In the genomic region with DNA sequence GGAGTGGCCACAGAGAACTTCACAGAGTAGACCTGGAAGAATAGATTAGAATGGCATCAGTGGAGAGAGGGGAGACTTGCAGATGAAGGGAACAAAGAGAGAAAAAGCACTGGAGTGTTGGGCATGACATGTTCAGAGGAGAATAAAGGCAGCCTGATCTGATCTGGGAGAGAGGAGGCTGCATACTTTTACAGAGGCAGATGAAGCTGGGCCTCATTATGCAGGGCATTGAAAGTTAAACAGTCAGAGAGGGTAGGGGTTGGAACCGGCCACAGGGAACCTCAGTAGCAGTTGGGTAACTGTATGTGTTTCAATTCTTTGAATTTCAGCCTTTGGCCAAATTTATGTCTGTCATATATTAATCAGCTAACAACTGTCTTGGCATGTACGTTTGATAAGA, we compare ENCODE assay signal across 29 cellular contexts.
DNase-seq lines count a peak whose midpoint lies in the region; ATAC-seq and TF ChIP-seq lines count a peak whose summit lies in the region.
"Had no signal": no experiment of that assay in that cellular context is flagged by ENCODE, and none has a peak within 500 bp of the region (broad histone marks: within the 10 kb centered on the region; RNA-seq: fewer than 3 reads in every experiment).

No MANE protein-coding gene starts in this region.

- H3K9me3 Mint-ChIP-seq in activated naive CD8-positive, alpha-beta T cell (ENCODE audit: low read depth): no peaks in the 10 kb centered on the region
- peaks cover 6% of the 10 kb centered on the region for H3K9me3 Mint-ChIP-seq in activated naive CD8-positive, alpha-beta T cell treated with anti-CD3 and anti-CD28 coated beads for 36 hours
- H3K9me3 Mint-ChIP-seq: activated CD4-positive, alpha-beta memory T cell treated with anti-CD3 and anti-CD28 coated beads, Interleukin-2, amount 10 ng/mL, durations not matched to agents 7 days and 5 days; immature natural killer cell had no signal

- no peak for DNase-seq in activated naive CD8-positive, alpha-beta T cell treated with anti-CD3 and anti-CD28 coated beads for 36 hours
- no peak for DNase-seq in mucosa of descending colon
- no peak for DNase-seq in G401 (ENCODE audit: low spot score)
- no peak for DNase-seq in DMS153 treated with DMSO at 0.1 percent for 48 hours (lab: John Stamatoyannopoulos, UW; ENCODE audit: unreplicated experiment)
- no peak for DNase-seq in stimulated activated CD4-positive, alpha-beta T cell treated with anti-CD3 and anti-CD28 coated beads, Interleukin-12 subunit alpha, Interleukin-12 subunit beta, amount 100 ng/mL, for 4 hours
- DNase-seq in stimulated activated CD4-positive, alpha-beta T cell treated with anti-CD3 and anti-CD28 coated beads, Interleukin-2, amount 100 ng/mL, for 24 hours: no peak
- DNase-seq: 8988T; activated CD4-positive, alpha-beta memory T cell treated with anti-CD3 and anti-CD28 coated beads, Interleukin-2, amount 10 ng/mL, durations not matched to agents 7 days and 5 days; activated effector memory CD4-positive, alpha-beta T cell treated with anti-CD3 and anti-CD28 coated beads, Interleukin-2, amount 50 U/mL, for 16 hours; activated T-cell treated with anti-CD3 and anti-CD28 coated beads for 4 hours; adrenal gland; COR-L47; dermis blood vessel endothelial cell; immature natural killer cell; left ventricle myocardium inferior; NCI-H1048; NCI-H187 treated with DMSO at 0.1 percent for 48 hours; NCI-H345; NCI-H82; PC-3; SHP77 treated with DMSO at 0.1 percent for 48 hours; stimulated activated CD4-positive, alpha-beta T cell treated with anti-CD3 and anti-CD28 coated beads, Interleukin-2, amount 100 ng/mL, for 48 hours; stimulated activated naive CD4-positive, alpha-beta T cell; SW 1271 had no signal

- in situ Hi-C loops in G401 (cut with HindIII; ENCODE audit: low sequenced_read_pairs): no loop called here

- no peaks in the 10 kb centered on the region for H3K36me3 ChIP-seq in ectodermal cell (ENCODE audit: control insufficient read depth, insufficient read depth, low read length)
- H3K36me3 ChIP-seq in mucosa of descending colon (ENCODE audit: low read depth): no peaks in the 10 kb centered on the region
- H3K36me3 ChIP-seq: adrenal gland, left ventricle myocardium inferior, neutrophil had no signal

- no peak overlapping the region for H3K4me3 ChIP-seq in ectodermal cell (ENCODE audit: insufficient read depth, low read depth, low read length)
- no peak overlapping the region for H3K4me3 ChIP-seq in mucosa of descending colon
- H3K4me3 ChIP-seq: adrenal gland, left ventricle myocardium inferior, skin epidermis had no signal

- H3K27me3 ChIP-seq in ectodermal cell (ENCODE audit: control insufficient read depth, insufficient read depth, low read length, poor library complexity, severe bottlenecking): no peaks in the 10 kb centered on the region
- H3K27me3 ChIP-seq: adrenal gland, neutrophil had no signal

- H3K27ac Mint-ChIP-seq in activated naive CD8-positive, alpha-beta T cell: peak overlapping the region; percentile 54
- no peak overlapping the region for H3K27ac Mint-ChIP-seq in activated naive CD8-positive, alpha-beta T cell treated with anti-CD3 and anti-CD28 coated beads for 36 hours
- H3K27ac Mint-ChIP-seq: activated CD4-positive, alpha-beta memory T cell treated with anti-CD3 and anti-CD28 coated beads, Interleukin-2, amount 10 ng/mL, durations not matched to agents 7 days and 5 days had no signal

- intact Hi-C loops in mucosa of descending colon (cut with DNase I, micrococcal nuclease): no loop called here

- H3K36me3 Mint-ChIP-seq in activated naive CD8-positive, alpha-beta T cell: peaks cover 11% of the 10 kb centered on the region
- H3K36me3 Mint-ChIP-seq in activated naive CD8-positive, alpha-beta T cell treated with anti-CD3 and anti-CD28 coated beads for 36 hours: peaks cover 25% of the 10 kb centered on the region

- no peak for TF ChIP-seq CTCF in mucosa of descending colon (IDR thresholded peaks at IDR 0.05)

- H3K27me3 Mint-ChIP-seq in activated naive CD8-positive, alpha-beta T cell: no peaks in the 10 kb centered on the region
- no peaks in the 10 kb centered on the region for H3K27me3 Mint-ChIP-seq in activated naive CD8-positive, alpha-beta T cell treated with anti-CD3 and anti-CD28 coated beads for 36 hours
- H3K27me3 Mint-ChIP-seq: activated CD4-positive, alpha-beta memory T cell treated with anti-CD3 and anti-CD28 coated beads, Interleukin-2, amount 10 ng/mL, durations not matched to agents 7 days and 5 days had no signal

- 32 to 41% methylated on average over 2 of the region's 2 CpGs for WGBS in ectodermal cell, 2 experiments

- peak overlapping the region; percentile 44 for H3K27ac ChIP-seq in ectodermal cell (ENCODE audit: insufficient read depth, low read depth, low read length, poor library complexity, severe bottlenecking)
- H3K27ac ChIP-seq: adrenal gland, left ventricle myocardium inferior, neutrophil, skin epidermis had no signal

- H3K9me3 ChIP-seq in ectodermal cell (ENCODE audit: control insufficient read depth, low read length): no peaks in the 10 kb centered on the region
- H3K9me3 ChIP-seq in mucosa of descending colon: no peaks in the 10 kb centered on the region
- H3K9me3 ChIP-seq: adrenal gland, left ventricle myocardium inferior, neutrophil had no signal

- no peak overlapping the region for H3K4me3 Mint-ChIP-seq in activated naive CD8-positive, alpha-beta T cell
- no peak overlapping the region for H3K4me3 Mint-ChIP-seq in activated naive CD8-positive, alpha-beta T cell treated with anti-CD3 and anti-CD28 coated beads for 36 hours
- H3K4me3 Mint-ChIP-seq: activated CD4-positive, alpha-beta memory T cell treated with anti-CD3 and anti-CD28 coated beads, Interleukin-2, amount 10 ng/mL, durations not matched to agents 7 days and 5 days; immature natural killer cell had no signal

- peak; percentile 22 for ATAC-seq in mucosa of descending colon
- ATAC-seq: activated CD4-positive, CD25-positive, alpha-beta regulatory T cell treated with anti-CD3 and anti-CD28 coated beads, Interleukin-2, amount 50 U/mL, for 24 hours had no signal

- H3K4me1 ChIP-seq in ectodermal cell (ENCODE audit: control insufficient read depth, insufficient read depth, low read length) (no peaks in the 10 kb centered on the region), mucosa of descending colon (ENCODE audit: low read depth) (no peaks in the 10 kb centered on the region)

- H3K4me1 Mint-ChIP-seq in activated naive CD8-positive, alpha-beta T cell (ENCODE audit: low read depth): peaks cover 47% of the 10 kb centered on the region
- H3K4me1 Mint-ChIP-seq in activated naive CD8-positive, alpha-beta T cell treated with anti-CD3 and anti-CD28 coated beads for 36 hours: peaks cover 15% of the 10 kb centered on the region
